1 cellular context compared by ENCODE assay signal in genomic region chr17:60923000-60923399, GRCh38.
TF ChIP-seq lines count a peak whose summit lies in the region.

No MANE protein-coding gene starts in this region.

TF ChIP-seq in neural cell, 6 proteins besides CTCF, POLR2A, EP300 and RAD21 (continued from another document):
- no peak for TF ChIP-seq REST (IDR thresholded peaks at IDR 0.05; ENCODE audit: borderline replicate concordance)
